Comparison of ENCODE assay signal across 1 cellular context in genomic region chr12:56932146-56932545, GRCh38.
TF ChIP-seq lines count a peak whose summit lies in the region.

No MANE protein-coding gene starts in this region.

TF ChIP-seq in GM23338, 12 proteins besides CTCF, POLR2A, EP300 and RAD21 (continued from another document):
- TF ChIP-seq, protein P1, sequence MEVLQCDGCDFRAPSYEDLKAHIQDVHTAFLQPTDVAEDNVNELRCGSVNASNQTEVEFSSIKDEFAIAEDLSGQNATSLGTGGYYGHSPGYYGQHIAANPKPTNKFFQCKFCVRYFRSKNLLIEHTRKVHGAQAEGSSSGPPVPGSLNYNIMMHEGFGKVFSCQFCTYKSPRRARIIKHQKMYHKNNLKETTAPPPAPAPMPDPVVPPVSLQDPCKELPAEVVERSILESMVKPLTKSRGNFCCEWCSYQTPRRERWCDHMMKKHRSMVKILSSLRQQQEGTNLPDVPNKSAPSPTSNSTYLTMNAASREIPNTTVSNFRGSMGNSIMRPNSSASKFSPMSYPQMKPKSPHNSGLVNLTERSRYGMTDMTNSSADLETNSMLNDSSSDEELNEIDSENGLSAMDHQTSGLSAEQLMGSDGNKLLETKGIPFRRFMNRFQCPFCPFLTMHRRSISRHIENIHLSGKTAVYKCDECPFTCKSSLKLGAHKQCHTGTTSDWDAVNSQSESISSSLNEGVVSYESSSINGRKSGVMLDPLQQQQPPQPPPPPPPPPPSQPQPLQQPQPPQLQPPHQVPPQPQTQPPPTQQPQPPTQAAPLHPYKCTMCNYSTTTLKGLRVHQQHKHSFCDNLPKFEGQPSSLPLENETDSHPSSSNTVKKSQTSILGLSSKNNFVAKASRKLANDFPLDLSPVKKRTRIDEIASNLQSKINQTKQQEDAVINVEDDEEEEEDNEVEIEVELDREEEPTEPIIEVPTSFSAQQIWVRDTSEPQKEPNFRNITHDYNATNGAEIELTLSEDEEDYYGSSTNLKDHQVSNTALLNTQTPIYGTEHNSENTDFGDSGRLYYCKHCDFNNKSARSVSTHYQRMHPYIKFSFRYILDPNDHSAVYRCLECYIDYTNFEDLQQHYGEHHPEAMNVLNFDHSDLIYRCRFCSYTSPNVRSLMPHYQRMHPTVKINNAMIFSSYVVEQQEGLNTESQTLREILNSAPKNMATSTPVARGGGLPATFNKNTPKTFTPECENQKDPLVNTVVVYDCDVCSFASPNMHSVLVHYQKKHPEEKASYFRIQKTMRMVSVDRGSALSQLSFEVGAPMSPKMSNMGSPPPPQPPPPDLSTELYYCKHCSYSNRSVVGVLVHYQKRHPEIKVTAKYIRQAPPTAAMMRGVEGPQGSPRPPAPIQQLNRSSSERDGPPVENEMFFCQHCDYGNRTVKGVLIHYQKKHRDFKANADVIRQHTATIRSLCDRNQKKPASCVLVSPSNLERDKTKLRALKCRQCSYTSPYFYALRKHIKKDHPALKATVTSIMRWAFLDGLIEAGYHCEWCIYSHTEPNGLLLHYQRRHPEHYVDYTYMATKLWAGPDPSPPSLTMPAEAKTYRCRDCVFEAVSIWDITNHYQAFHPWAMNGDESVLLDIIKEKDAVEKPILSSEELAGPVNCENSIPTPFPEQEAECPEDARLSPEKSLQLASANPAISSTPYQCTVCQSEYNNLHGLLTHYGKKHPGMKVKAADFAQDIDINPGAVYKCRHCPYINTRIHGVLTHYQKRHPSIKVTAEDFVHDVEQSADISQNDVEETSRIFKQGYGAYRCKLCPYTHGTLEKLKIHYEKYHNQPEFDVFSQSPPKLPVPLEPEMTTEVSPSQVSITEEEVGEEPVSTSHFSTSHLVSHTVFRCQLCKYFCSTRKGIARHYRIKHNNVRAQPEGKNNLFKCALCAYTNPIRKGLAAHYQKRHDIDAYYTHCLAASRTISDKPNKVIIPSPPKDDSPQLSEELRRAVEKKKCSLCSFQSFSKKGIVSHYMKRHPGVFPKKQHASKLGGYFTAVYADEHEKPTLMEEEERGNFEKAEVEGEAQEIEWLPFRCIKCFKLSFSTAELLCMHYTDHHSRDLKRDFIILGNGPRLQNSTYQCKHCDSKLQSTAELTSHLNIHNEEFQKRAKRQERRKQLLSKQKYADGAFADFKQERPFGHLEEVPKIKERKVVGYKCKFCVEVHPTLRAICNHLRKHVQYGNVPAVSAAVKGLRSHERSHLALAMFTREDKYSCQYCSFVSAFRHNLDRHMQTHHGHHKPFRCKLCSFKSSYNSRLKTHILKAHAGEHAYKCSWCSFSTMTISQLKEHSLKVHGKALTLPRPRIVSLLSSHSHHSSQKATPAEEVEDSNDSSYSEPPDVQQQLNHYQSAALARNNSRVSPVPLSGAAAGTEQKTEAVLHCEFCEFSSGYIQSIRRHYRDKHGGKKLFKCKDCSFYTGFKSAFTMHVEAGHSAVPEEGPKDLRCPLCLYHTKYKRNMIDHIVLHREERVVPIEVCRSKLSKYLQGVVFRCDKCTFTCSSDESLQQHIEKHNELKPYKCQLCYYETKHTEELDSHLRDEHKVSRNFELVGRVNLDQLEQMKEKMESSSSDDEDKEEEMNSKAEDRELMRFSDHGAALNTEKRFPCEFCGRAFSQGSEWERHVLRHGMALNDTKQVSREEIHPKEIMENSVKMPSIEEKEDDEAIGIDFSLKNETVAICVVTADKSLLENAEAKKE (CRISPR knock-in tag; IDR thresholded peaks at IDR 0.05): no peak
- TF ChIP-seq ZNF114 (CRISPR knock-in tag; IDR thresholded peaks at IDR 0.05) (no peak), ZNF331 (CRISPR knock-in tag; IDR thresholded peaks at IDR 0.05; ENCODE audit: low read depth) (no peak), NANOG (IDR thresholded peaks at IDR 0.05; ENCODE audit: borderline replicate concordance) (no peak), POLR2AphosphoS5 (IDR thresholded peaks at IDR 0.05; ENCODE audit: low read depth) (no peak), EZH2phosphoT487 (IDR thresholded peaks at IDR 0.05; ENCODE audit: unreplicated experiment) (no peak), ETS1 (IDR thresholded peaks at IDR 0.05) (no peak), CREB1 (CRISPR knock-in tag; IDR thresholded peaks at IDR 0.05; ENCODE audit: low read depth) (no peak), STAT1 (IDR thresholded peaks at IDR 0.05; ENCODE audit: unreplicated experiment) (no peak), REST (IDR thresholded peaks at IDR 0.05; ENCODE audit: unreplicated experiment) (no peak)
TF ChIP-seq in GM23338: peak in this region for 0.
